ENCODE assay signal across 15 cellular contexts in the genomic region with DNA sequence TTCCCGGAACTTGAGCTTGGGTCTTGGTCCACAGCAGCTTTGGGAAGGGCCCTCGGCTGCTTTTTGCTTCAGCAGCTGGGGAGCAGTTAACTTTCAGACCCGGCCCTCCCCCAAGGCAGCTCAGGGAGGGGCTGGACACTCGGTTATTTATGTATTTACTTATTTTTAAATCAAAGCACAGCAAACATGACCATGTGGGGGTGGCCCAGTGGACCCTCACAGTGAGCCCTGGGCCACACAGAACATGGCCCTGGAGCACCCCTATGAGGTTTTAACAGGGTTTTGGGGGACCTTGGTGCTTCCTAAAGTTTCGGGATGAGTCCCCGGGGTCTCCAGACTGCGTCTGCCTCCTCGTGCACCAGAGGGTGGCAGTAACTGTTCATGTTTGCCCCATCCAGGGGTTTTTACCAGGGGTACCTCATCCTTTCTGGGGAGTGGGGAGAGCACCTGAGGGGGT. TPM values are rescaled to one million over a fixed set of nuclear protein-coding genes. Genes with fewer than 3 reads are reported as not detected.
DNase-seq lines count a peak whose midpoint lies in the region; ATAC-seq and TF ChIP-seq lines count a peak whose summit lies in the region.
"Had no signal": no experiment of that assay in that cellular context is flagged by ENCODE, and none has a peak within 500 bp of the region (broad histone marks: within the 10 kb centered on the region; RNA-seq: fewer than 3 reads in every experiment).

No MANE protein-coding gene starts in this region.

- no peaks in the 10 kb centered on the region for H3F3A ChIP-seq in neural cell (ENCODE audit: insufficient read depth, low read length, poor library complexity, severe bottlenecking)

- TF ChIP-seq RAD21 in neural cell (conservative IDR thresholded peaks at IDR 0.05): peak; percentile 62

- H3K36me3 ChIP-seq in neural cell (ENCODE audit: insufficient read depth, low read length): no peaks in the 10 kb centered on the region
- H3K36me3 ChIP-seq: MG63, tibial artery had no signal

- peak; percentile 14 for ATAC-seq in effector memory CD8-positive, alpha-beta T cell (replicated peaks)
- no peak for ATAC-seq in GM19455 (IDR thresholded peaks at IDR 0.05; ENCODE audit: unreplicated experiment)

- H3K9me3 ChIP-seq in neural cell (ENCODE audit: low read length): no peaks in the 10 kb centered on the region
- H3K9me3 ChIP-seq: MG63, tibial artery had no signal

- H3K79me2 ChIP-seq in neural cell (replicated peaks; ENCODE audit: insufficient read depth, low read length): no peaks in the 10 kb centered on the region

- no peak overlapping the region for H3K27ac Mint-ChIP-seq in HFFc6
- H3K27ac Mint-ChIP-seq in effector memory CD8-positive, alpha-beta T cell: no peak overlapping the region

- H3K9ac ChIP-seq in neural cell (ENCODE audit: low read length): no peak overlapping the region

- H3K9me2 ChIP-seq in neural cell (ENCODE audit: insufficient read depth, low read length): no peaks in the 10 kb centered on the region

- no peaks in the 10 kb centered on the region for H3K4me1 Mint-ChIP-seq in HFFc6 (ENCODE audit: low read depth)
- H3K4me1 Mint-ChIP-seq in effector memory CD8-positive, alpha-beta T cell (ENCODE audit: low read depth in 2 of 2): no peaks in the 10 kb centered on the region

- no peaks in the 10 kb centered on the region for H4K20me1 ChIP-seq in neural cell (ENCODE audit: insufficient read depth)

- no peak overlapping the region for H2AFZ ChIP-seq in neural cell (ENCODE audit: low read depth, low read length)

- peaks cover 15% of the 10 kb centered on the region for H3K27me3 Mint-ChIP-seq in HFFc6 (ENCODE audit: insufficient read depth)
- H3K27me3 Mint-ChIP-seq in effector memory CD8-positive, alpha-beta T cell: peaks cover 30 to 43% of the 10 kb centered on the region in 2 donors

- no peak for TF ChIP-seq EP300 in neural cell (conservative IDR thresholded peaks at IDR 0.05; ENCODE audit: poor library complexity, severe bottlenecking)

- no peaks in the 10 kb centered on the region for H3K36me3 Mint-ChIP-seq in HFFc6 (ENCODE audit: low read depth)
- no peaks in the 10 kb centered on the region for H3K36me3 Mint-ChIP-seq in effector memory CD8-positive, alpha-beta T cell (ENCODE audit: insufficient read depth)

- TF ChIP-seq CTCF in HFFc6 (IDR thresholded peaks at IDR 0.05): peak; percentile 40; the same call in 1 of the 2 replicates
- TF ChIP-seq CTCF in neural cell (IDR thresholded peaks at IDR 0.05; ENCODE audit: poor library complexity, severe bottlenecking): peak; percentile 54

- no peak overlapping the region for H3K27ac ChIP-seq in neural cell (ENCODE audit: low read length)
- H3K27ac ChIP-seq: 22Rv1, tibial artery had no signal

- no peaks in the 10 kb centered on the region for H3K27me3 ChIP-seq in neural cell (ENCODE audit: insufficient read depth, low read depth, low read length)

- DNase-seq in DMS53 (lab: John Stamatoyannopoulos, UW) (peak; percentile 47), DMS53 treated with DMSO at 0.1 percent for 48 hours (lab: John Stamatoyannopoulos, UW; ENCODE audit: unreplicated experiment) (no peak), HFFc6 (no peak), COLO829 (ENCODE audit: low spot score) (no peak), NCI-H1436 treated with DMSO at 0.1 percent for 48 hours (lab: John Stamatoyannopoulos, UW) (no peak)
- DNase-seq in effector memory CD8-positive, alpha-beta T cell: no peak
- DNase-seq: amygdala, MG63, NCI-H526 treated with DMSO at 0.1 percent for 48 hours had no signal

- no peaks in the 10 kb centered on the region for H3K9me3 Mint-ChIP-seq in HFFc6
- H3K9me3 Mint-ChIP-seq in effector memory CD8-positive, alpha-beta T cell: no peaks in the 10 kb centered on the region

- H3K4me2 ChIP-seq in neural cell (ENCODE audit: low read length): no peak overlapping the region

- H3K4me3 ChIP-seq in neural cell (ENCODE audit: low read length): no peak overlapping the region
- H3K4me3 ChIP-seq: MG63, tibial artery had no signal

- H3K4me3 Mint-ChIP-seq in HFFc6: no peak overlapping the region
- no peak overlapping the region for H3K4me3 Mint-ChIP-seq in effector memory CD8-positive, alpha-beta T cell

TF ChIP-seq in neural cell, 6 proteins besides CTCF, POLR2A, EP300 and RAD21:
- TF ChIP-seq POLR2AphosphoS5 (IDR thresholded peaks at IDR 0.05) (no peak), EZH2 (IDR thresholded peaks at IDR 0.05; ENCODE audit: borderline replicate concordance, insufficient read depth, low read length, poor library complexity, severe bottlenecking) (no peak), MXI1 (conservative IDR thresholded peaks at IDR 0.05; ENCODE audit: poor library complexity, severe bottlenecking) (no peak), SMC3 (conservative IDR thresholded peaks at IDR 0.05; ENCODE audit: poor library complexity) (peak; percentile 61), TAF1 (IDR thresholded peaks at IDR 0.05; ENCODE audit: low read depth) (no peak)
- TF ChIP-seq, protein P1, sequence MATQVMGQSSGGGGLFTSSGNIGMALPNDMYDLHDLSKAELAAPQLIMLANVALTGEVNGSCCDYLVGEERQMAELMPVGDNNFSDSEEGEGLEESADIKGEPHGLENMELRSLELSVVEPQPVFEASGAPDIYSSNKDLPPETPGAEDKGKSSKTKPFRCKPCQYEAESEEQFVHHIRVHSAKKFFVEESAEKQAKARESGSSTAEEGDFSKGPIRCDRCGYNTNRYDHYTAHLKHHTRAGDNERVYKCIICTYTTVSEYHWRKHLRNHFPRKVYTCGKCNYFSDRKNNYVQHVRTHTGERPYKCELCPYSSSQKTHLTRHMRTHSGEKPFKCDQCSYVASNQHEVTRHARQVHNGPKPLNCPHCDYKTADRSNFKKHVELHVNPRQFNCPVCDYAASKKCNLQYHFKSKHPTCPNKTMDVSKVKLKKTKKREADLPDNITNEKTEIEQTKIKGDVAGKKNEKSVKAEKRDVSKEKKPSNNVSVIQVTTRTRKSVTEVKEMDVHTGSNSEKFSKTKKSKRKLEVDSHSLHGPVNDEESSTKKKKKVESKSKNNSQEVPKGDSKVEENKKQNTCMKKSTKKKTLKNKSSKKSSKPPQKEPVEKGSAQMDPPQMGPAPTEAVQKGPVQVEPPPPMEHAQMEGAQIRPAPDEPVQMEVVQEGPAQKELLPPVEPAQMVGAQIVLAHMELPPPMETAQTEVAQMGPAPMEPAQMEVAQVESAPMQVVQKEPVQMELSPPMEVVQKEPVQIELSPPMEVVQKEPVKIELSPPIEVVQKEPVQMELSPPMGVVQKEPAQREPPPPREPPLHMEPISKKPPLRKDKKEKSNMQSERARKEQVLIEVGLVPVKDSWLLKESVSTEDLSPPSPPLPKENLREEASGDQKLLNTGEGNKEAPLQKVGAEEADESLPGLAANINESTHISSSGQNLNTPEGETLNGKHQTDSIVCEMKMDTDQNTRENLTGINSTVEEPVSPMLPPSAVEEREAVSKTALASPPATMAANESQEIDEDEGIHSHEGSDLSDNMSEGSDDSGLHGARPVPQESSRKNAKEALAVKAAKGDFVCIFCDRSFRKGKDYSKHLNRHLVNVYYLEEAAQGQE (IDR thresholded peaks at IDR 0.05; ENCODE audit: borderline replicate concordance): no peak

RNA-seq across cellular contexts. Expression of a gene that starts 26.6 kb away (rescaled TPM):
- not detected for total RNA-seq in HFFc6 (2021; fragmentation: NEBNext Ultra II Directional; extraction: Animal tissue kit (Norgen Biotek cat#: 25700))
- not detected in 2 replicates for polyA plus RNA-seq in neural cell
- polyA minus RNA-seq in neural cell: not detected in 2 replicates
- total RNA-seq: pulmonary artery endothelial cell had no signal
- polyA plus RNA-seq: keratinocyte had no signal

RNA-seq across cellular contexts. Expression of a gene that starts 30.3 kb away (rescaled TPM):
- total RNA-seq in HFFc6 (2021; fragmentation: NEBNext Ultra II Directional; extraction: Animal tissue kit (Norgen Biotek cat#: 25700)): not detected
- polyA plus RNA-seq in neural cell: 35.8 and 42.4 TPM in 2 replicates
- polyA minus RNA-seq in neural cell: 79.8 and 80.8 TPM in 2 replicates
- total RNA-seq: pulmonary artery endothelial cell had no signal
- polyA plus RNA-seq: keratinocyte had no signal

RNA-seq across cellular contexts. Expression of a gene that starts 49.8 kb away (rescaled TPM):
- total RNA-seq in HFFc6 (2021; fragmentation: NEBNext Ultra II Directional; extraction: Animal tissue kit (Norgen Biotek cat#: 25700)): not detected
- 9.3 and 16.3 TPM in 2 replicates for polyA plus RNA-seq in neural cell
- 1.4 and 1.9 TPM in 2 replicates for polyA minus RNA-seq in neural cell
- total RNA-seq: pulmonary artery endothelial cell had no signal
- polyA plus RNA-seq: keratinocyte had no signal

RNA-seq across cellular contexts. Expression of a gene that starts 54.1 kb away (rescaled TPM):
- total RNA-seq in HFFc6 (2021; fragmentation: NEBNext Ultra II Directional; extraction: Animal tissue kit (Norgen Biotek cat#: 25700)): under 1 TPM; 0.27 to 1.00 (median 0.41) TPM
- 18.3 and 18.4 TPM in 2 replicates for polyA plus RNA-seq in neural cell
- polyA minus RNA-seq in neural cell: 22.6 and 26.1 TPM in 2 replicates

RNA-seq across cellular contexts. Expression of a gene that starts 54.7 kb away (rescaled TPM):
- 10 to 100 TPM; 11.0 to 16.3 (median 12.9) TPM for total RNA-seq in HFFc6 (2021; fragmentation: NEBNext Ultra II Directional; extraction: Animal tissue kit (Norgen Biotek cat#: 25700))
- polyA plus RNA-seq in neural cell: 2.6 and 3.4 TPM in 2 replicates
- 1.5 and 2.5 TPM in 2 replicates for polyA minus RNA-seq in neural cell
